ENCODE assay signal across 32 cellular contexts in the genomic region with DNA sequence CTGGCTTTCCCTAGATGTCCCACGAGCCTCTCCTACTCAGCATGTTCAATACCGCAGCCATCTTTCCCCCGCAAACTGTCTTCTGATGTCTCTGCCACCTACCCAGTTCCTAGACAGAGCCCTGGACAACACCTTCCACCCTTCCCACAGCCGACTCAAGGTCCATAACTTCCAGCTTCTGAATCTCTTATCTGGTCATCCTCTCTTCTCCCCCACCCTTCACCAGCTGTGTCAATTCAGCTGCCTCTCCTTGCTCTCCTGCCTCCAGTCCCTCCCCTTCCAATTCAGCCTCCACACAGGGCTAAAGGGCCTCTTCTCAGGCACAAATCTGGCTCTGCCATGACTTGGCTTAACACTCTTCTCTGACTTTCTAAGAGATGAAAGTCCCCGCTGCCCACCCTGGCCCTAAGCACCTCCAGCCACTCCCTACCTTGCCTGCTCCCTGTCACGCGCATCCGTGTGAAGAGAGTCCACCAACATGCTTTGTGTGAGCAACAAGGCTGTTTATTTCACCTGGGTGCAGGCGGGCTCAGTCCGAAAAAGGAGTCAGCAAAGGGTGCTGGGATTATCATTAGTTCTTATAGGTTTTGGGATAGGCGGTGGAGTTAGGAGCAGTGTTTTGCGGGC. TPM values are rescaled to one million over a fixed set of nuclear protein-coding genes. Genes with fewer than 3 reads are reported as not detected.
DNase-seq lines count a peak whose midpoint lies in the region; ATAC-seq, FAIRE-seq and TF ChIP-seq lines count a peak whose summit lies in the region.
"Had no signal": no experiment of that assay in that cellular context is flagged by ENCODE, and none has a peak within 500 bp of the region (broad histone marks: within the 10 kb centered on the region; RNA-seq: fewer than 3 reads in every experiment).

No MANE protein-coding gene starts in this region.

- no peak overlapping the region for H4K8ac ChIP-seq in H9 (replicated peaks; ENCODE audit: insufficient read length, low read depth, low read length)

- H2BK20ac ChIP-seq in H9 (ENCODE audit: low read depth, low read length, poor library complexity, severe bottlenecking) = no peak overlapping the region

- no peaks in the 10 kb centered on the region for H3K9me3 ChIP-seq in Caco-2
- no peaks in the 10 kb centered on the region for H3K9me3 ChIP-seq in H9 (ENCODE audit: control insufficient read depth, low read depth, low read length)
- no peaks in the 10 kb centered on the region for H3K9me3 ChIP-seq in neural progenitor cell (ENCODE audit: low read depth)
- H3K9me3 ChIP-seq: breast epithelium, SJCRH30, spleen, transverse colon had no signal

- H3K4me3 ChIP-seq in Caco-2 (ENCODE audit: low read depth, low read length) (no peak overlapping the region), neural progenitor cell (no peak overlapping the region)
- H3K4me3 ChIP-seq: breast epithelium, SJCRH30, spleen, transverse colon had no signal

- H3K9me3 Mint-ChIP-seq in Caco-2 (ENCODE audit: unreplicated experiment) (no peaks in the 10 kb centered on the region), H9 (no peaks in the 10 kb centered on the region), brain (no peaks in the 10 kb centered on the region), neural progenitor cell (no peaks in the 10 kb centered on the region)
- H3K9me3 Mint-ChIP-seq: activated CD4-positive, alpha-beta T cell treated with anti-CD3 and anti-CD28 coated beads, Interleukin-2, amount 10 ng/mL, durations not matched to agents 24 days and 14 days; activated T-cell treated with anti-CD3 and anti-CD28 coated beads, Interleukin-2, amount 50 U/mL, for 4 hours; WTC11 had no signal

- H2BK5ac ChIP-seq in H9 (ENCODE audit: insufficient read length, low read length) = no peak overlapping the region

- H4K91ac ChIP-seq in H9 (ENCODE audit: insufficient read length, low read depth, low read length) = no peak overlapping the region

- POLR2A ChIA-PET in Caco-2 (lab: Charles Lee) = no interaction called here

- H3K36me3 ChIP-seq in Caco-2 (ENCODE audit: control insufficient read depth, insufficient read depth, low read length) (no peaks in the 10 kb centered on the region), neural progenitor cell (no peaks in the 10 kb centered on the region)
- H3K36me3 ChIP-seq: breast epithelium, SJCRH30, transverse colon had no signal

- intact Hi-C loops in Caco-2 (cut with micrococcal nuclease; ENCODE audit: unreplicated experiment) = loop anchor here (5.0 kb wide), 1 partner anchor 70 kb away; a partner anchor contains a TSS

- H3K27ac Mint-ChIP-seq in Caco-2 (ENCODE audit: unreplicated experiment) (peak overlapping the region; percentile 76), H9 (peak overlapping the region; percentile 49 to 82 (median 62); a peak in 3 of 7 replicates), brain (peak overlapping the region in 4 of 5 experiments; percentile 17 to 92 (median 39)), neural progenitor cell (peak overlapping the region; percentile 80)
- H3K27ac Mint-ChIP-seq: activated CD4-positive, alpha-beta T cell treated with anti-CD3 and anti-CD28 coated beads, Interleukin-2, amount 10 ng/mL, durations not matched to agents 24 days and 14 days; WTC11 had no signal

- H3K23ac ChIP-seq in H9 (ENCODE audit: insufficient read length, low read depth, low read length) = no peak overlapping the region

- no peak overlapping the region for H2BK15ac ChIP-seq in H9 (ENCODE audit: low read depth, low read length)

- H3K4me1 ChIP-seq in Caco-2 (peaks cover 32% of the 10 kb centered on the region), H9 (ENCODE audit: insufficient read depth, low read length) (peaks cover 4% of the 10 kb centered on the region; the same call in 1 of the 2 replicates), neural progenitor cell (peaks cover 22% of the 10 kb centered on the region)
- H3K4me1 ChIP-seq: breast epithelium had no signal

- no CpG with 5 or more reads among the region's 12 CpGs for WGBS in H9 (ENCODE audit: extremely low coverage, insufficient read length, low lambda C conversion rate)

- no peak overlapping the region for H2BK120ac ChIP-seq in H9 (ENCODE audit: low read depth, low read length, poor library complexity, severe bottlenecking)

- H3K27me3 ChIP-seq in Caco-2 (replicated peaks; ENCODE audit: control insufficient read depth, insufficient read depth, low read length) (no peaks in the 10 kb centered on the region), H9 (ENCODE audit: insufficient read depth, low read length) (no peaks in the 10 kb centered on the region), neural progenitor cell (no peaks in the 10 kb centered on the region)
- H3K27me3 ChIP-seq: breast epithelium, SJCRH30, spleen, transverse colon had no signal

- no peak overlapping the region for H3K27ac ChIP-seq in H9 (ENCODE audit: insufficient read length, low read depth, low read length)
- H3K27ac ChIP-seq in neural progenitor cell = no peak overlapping the region
- H3K27ac ChIP-seq: breast epithelium, epithelial cell of prostate, parathyroid adenoma, SJCRH30, transverse colon had no signal

- H3K4me3 Mint-ChIP-seq in Caco-2 (ENCODE audit: unreplicated experiment) (no peak overlapping the region), H9 (no peak overlapping the region), brain (no peak overlapping the region), neural progenitor cell (peak overlapping the region; percentile 17)
- H3K4me3 Mint-ChIP-seq: activated CD4-positive, alpha-beta T cell treated with anti-CD3 and anti-CD28 coated beads, Interleukin-2, amount 10 ng/mL, durations not matched to agents 24 days and 14 days; activated T-cell treated with anti-CD3 and anti-CD28 coated beads, Interleukin-2, amount 50 U/mL, for 4 hours; WTC11 had no signal

- no peak overlapping the region for H3K14ac ChIP-seq in H9 (ENCODE audit: insufficient read depth, low read length)

- H3K18ac ChIP-seq in H9 (ENCODE audit: insufficient read length, low read depth, low read length) = no peak overlapping the region

- no peak overlapping the region for H2AK5ac ChIP-seq in H9 (ENCODE audit: insufficient read length, low read length)

- H3K36me3 Mint-ChIP-seq in Caco-2 (ENCODE audit: insufficient read depth, unreplicated experiment) = no peaks in the 10 kb centered on the region
- no peaks in the 10 kb centered on the region for H3K36me3 Mint-ChIP-seq in H9 (ENCODE audit: insufficient read depth in 1 of 3, low read depth in 3 of 3)
- H3K36me3 Mint-ChIP-seq in brain = no peaks in the 10 kb centered on the region
- H3K36me3 Mint-ChIP-seq in neural progenitor cell = no peaks in the 10 kb centered on the region
- H3K36me3 Mint-ChIP-seq: WTC11 had no signal

- H3K23me2 ChIP-seq in H9 (ENCODE audit: insufficient read length, low read depth, low read length, poor library complexity, severe bottlenecking) = no peaks in the 10 kb centered on the region

- CTCF ChIA-PET in Caco-2 (lab: Charles Lee) = interaction anchor here (1.4 kb wide), 1 partner anchor 70 kb away, joined by 5 read pairs; a partner anchor contains a TSS

- DNase-seq in Caco-2 (peak in 1 of 2 experiments; percentile 38), H9 (no peak), neural progenitor cell (ENCODE audit: low spot score) (no peak), frontal cortex (ENCODE audit: low spot score in 2 of 2) (no peak)
- DNase-seq: activated CD4-positive, alpha-beta T cell treated with anti-CD3 and anti-CD28 coated beads, Interleukin-2, amount 10 ng/mL, durations not matched to agents 24 days and 14 days; activated T-cell treated with anti-CD3 and anti-CD28 coated beads, Interleukin-2, amount 50 U/mL, for 4 hours; amniotic stem cell; DMS153; effector CD4-positive, alpha-beta T cell; mammary epithelial cell; NCI-H1436; right cardiac atrium; SJCRH30; spleen; stimulated activated CD4-positive, alpha-beta T cell treated with anti-CD3 and anti-CD28 coated beads, Interleukin-2, amount 100 ng/mL, for 24 hours; stimulated activated CD8-positive, alpha-beta memory T cell treated with anti-CD3 and anti-CD28 coated beads, Interleukin-4, amount 100 ng/mL, for 48 hours; SW 1271; transverse colon had no signal

- H4K20me1 ChIP-seq in H9 (ENCODE audit: control insufficient read depth, insufficient read depth, insufficient read length) = no peaks in the 10 kb centered on the region
- no peaks in the 10 kb centered on the region for H4K20me1 ChIP-seq in neural progenitor cell (ENCODE audit: low read depth)

- H3K79me1 ChIP-seq in H9 (ENCODE audit: insufficient read depth, low read depth, low read length, poor library complexity, severe bottlenecking) = no peaks in the 10 kb centered on the region

- BruUV-seq in Caco-2 (replicated peaks; lab: Mats Ljungman, UMichigan) = no TSS peak

- H4K5ac ChIP-seq in H9 (ENCODE audit: insufficient read length, low read depth, low read length) = no peak overlapping the region

- H3K27me3 Mint-ChIP-seq in Caco-2 (ENCODE audit: insufficient read depth, unreplicated experiment) (no peaks in the 10 kb centered on the region), H9 (ENCODE audit: low read depth) (no peaks in the 10 kb centered on the region; the same call in 1 of the 2 replicates), brain (no peaks in the 10 kb centered on the region), neural progenitor cell (ENCODE audit: insufficient read depth, low read depth) (no peaks in the 10 kb centered on the region)
- H3K27me3 Mint-ChIP-seq: activated CD4-positive, alpha-beta T cell treated with anti-CD3 and anti-CD28 coated beads, Interleukin-2, amount 10 ng/mL, durations not matched to agents 24 days and 14 days had no signal

- H2BK12ac ChIP-seq in H9 (ENCODE audit: insufficient read length, low read depth, low read length) = no peak overlapping the region

- no peak for ATAC-seq in HG03442 (IDR thresholded peaks at IDR 0.05; ENCODE audit: unreplicated experiment)
- ATAC-seq in GM18868 (IDR thresholded peaks at IDR 0.05; ENCODE audit: unreplicated experiment) = no peak
- ATAC-seq: activated T-cell treated with anti-CD3 and anti-CD28 coated beads, Interleukin-2, amount 50 U/mL, for 4 hours; HCT116; right cardiac atrium; WTC11 had no signal

- no peak for TF ChIP-seq CTCF in Caco-2 (IDR thresholded peaks at IDR 0.05; ENCODE audit: insufficient read depth in 1 of 2, low read depth in 1 of 2, low read length in 1 of 2, severe bottlenecking in 1 of 2, unreplicated experiment in 1 of 2)
- TF ChIP-seq CTCF in H9 (conservative IDR thresholded peaks at IDR 0.05) = no peak
- no peak for TF ChIP-seq CTCF in brain (conservative IDR thresholded peaks at IDR 0.05)
- TF ChIP-seq CTCF in neural progenitor cell (IDR thresholded peaks at IDR 0.05) = no peak

- no peaks in the 10 kb centered on the region for H3K79me2 ChIP-seq in H9 (ENCODE audit: insufficient read depth, low read length)
- no peaks in the 10 kb centered on the region for H3K79me2 ChIP-seq in neural progenitor cell (ENCODE audit: low read depth)
- H3K79me2 ChIP-seq: parathyroid adenoma had no signal

- H3K4ac ChIP-seq in H9 (ENCODE audit: low read depth, low read length) = no peak overlapping the region

- H3F3A ChIP-seq in neural progenitor cell (ENCODE audit: low read depth) = peaks cover 18% of the 10 kb centered on the region

- no peak for FAIRE-seq in frontal cortex (lab: Jason Lieb, UNC)
- FAIRE-seq: GM12892 had no signal

- no peak overlapping the region for H3T11ph ChIP-seq in H9 (ENCODE audit: low read length)

- H3K56ac ChIP-seq in H9 (ENCODE audit: insufficient read length, low read depth, low read length) = no peak overlapping the region

- H2AFZ ChIP-seq in H9 (ENCODE audit: low read length) (no peak overlapping the region), neural progenitor cell (replicated peaks) (peak overlapping the region; percentile 42)
- H2AFZ ChIP-seq: parathyroid adenoma had no signal

- H3K4me2 ChIP-seq in H9 (ENCODE audit: insufficient read depth, insufficient read length, low read length) (no peak overlapping the region), neural progenitor cell (no peak overlapping the region)

- H3K9ac ChIP-seq in H9 (ENCODE audit: extremely low read depth, insufficient read length, low read length) (no peak overlapping the region), neural progenitor cell (no peak overlapping the region)
- H3K9ac ChIP-seq: parathyroid adenoma had no signal

- peaks cover 22% of the 10 kb centered on the region for H3K4me1 Mint-ChIP-seq in Caco-2 (ENCODE audit: low read depth, unreplicated experiment)
- peaks cover 36 to 46% of the 10 kb centered on the region in 2 experiments for H3K4me1 Mint-ChIP-seq in H9
- peaks cover 16% of the 10 kb centered on the region for H3K4me1 Mint-ChIP-seq in brain
- peaks cover 36% of the 10 kb centered on the region for H3K4me1 Mint-ChIP-seq in neural progenitor cell

RNA-seq across cellular contexts. Expression of a gene that starts 25.2 kb away (rescaled TPM):
- 2.2 and 2.4 TPM in 2 replicates for total RNA-seq in Caco-2 (2022)
- total RNA-seq in H9 (2021) = not detected in 2 replicates
- 0.66 TPM for polyA plus RNA-seq in brain (ENCODE audit: insufficient read depth, low read depth, low replicate concordance)
- total RNA-seq in neural progenitor cell (ENCODE audit: low replicate concordance) = 0.25 TPM in 1 of 2 replicates, not detected in the other
- total RNA-seq in frontal cortex = not detected
- total RNA-seq: activated CD4-positive, alpha-beta T cell treated with anti-CD3 and anti-CD28 coated beads, Interleukin-2, amount 10 ng/mL, durations not matched to agents 24 days and 14 days; activated T-cell treated with anti-CD3 and anti-CD28 coated beads, Interleukin-2, amount 50 U/mL, for 4 hours; glomerular endothelial cell; LHCN-M2; RPMI7951 had no signal
- polyA plus RNA-seq: BJ, mammary epithelial cell, neural cell had no signal
